Comparison of ENCODE assay signal across 10 cellular contexts in the genomic region with DNA sequence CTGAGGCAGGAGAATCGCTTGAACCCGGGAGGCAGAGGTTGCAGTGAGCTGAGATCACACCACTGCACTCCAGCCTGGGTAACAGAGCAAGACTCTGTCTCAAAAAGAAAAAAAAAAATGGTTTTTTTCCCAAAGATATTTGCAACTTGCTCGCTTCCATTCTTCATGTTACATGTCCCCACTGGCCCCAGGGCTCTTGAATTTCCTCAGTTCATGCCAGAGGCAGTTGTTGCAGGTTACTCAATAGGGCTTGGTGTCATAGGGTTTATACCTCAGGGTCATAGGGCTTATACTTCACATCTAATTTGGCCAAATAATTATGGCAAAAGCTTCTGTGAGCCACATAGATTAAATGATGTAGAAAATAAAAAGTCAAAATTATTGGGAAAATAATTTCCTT. TPM values are rescaled to one million over a fixed set of nuclear protein-coding genes. Genes with fewer than 3 reads are reported as not detected.
"Had no signal": no experiment of that assay in that cellular context is flagged by ENCODE, and none has a peak within 500 bp of the region (broad histone marks: within the 10 kb centered on the region; RNA-seq: fewer than 3 reads in every experiment).

No MANE protein-coding gene starts in this region.

- FAIRE-seq: H1, H54 had no signal

- H3K4me3 ChIP-seq: GM23248, GM23338, HAP-1 had no signal

- H3K27ac ChIP-seq: GM23248 had no signal

- DNase-seq: GM23248, GOT3, H7, H9, HCEC 1CT, HFFc6 had no signal

- H3K9ac ChIP-seq: GM23248 had no signal

- H3K4me2 ChIP-seq: GM23338 had no signal

- H2AFZ ChIP-seq: GM23338 had no signal

- H3K9me3 ChIP-seq: HAP-1 had no signal

- H3K36me3 ChIP-seq: HAP-1 had no signal

RNA-seq across cellular contexts. Expression of a gene that starts 44.1 kb away (rescaled TPM):
- polyA plus RNA-seq: GM23248, H1 had no signal
